In genomic region chr9:108786322-108786721, GRCh38 we compare ENCODE assay signal across 2 cellular contexts.
TF ChIP-seq lines count a peak whose summit lies in the region.

No MANE protein-coding gene starts in this region.

TF ChIP-seq in A549, 52 proteins besides CTCF, POLR2A, EP300 and RAD21 (continued from another document):
- TF ChIP-seq, protein P1, sequence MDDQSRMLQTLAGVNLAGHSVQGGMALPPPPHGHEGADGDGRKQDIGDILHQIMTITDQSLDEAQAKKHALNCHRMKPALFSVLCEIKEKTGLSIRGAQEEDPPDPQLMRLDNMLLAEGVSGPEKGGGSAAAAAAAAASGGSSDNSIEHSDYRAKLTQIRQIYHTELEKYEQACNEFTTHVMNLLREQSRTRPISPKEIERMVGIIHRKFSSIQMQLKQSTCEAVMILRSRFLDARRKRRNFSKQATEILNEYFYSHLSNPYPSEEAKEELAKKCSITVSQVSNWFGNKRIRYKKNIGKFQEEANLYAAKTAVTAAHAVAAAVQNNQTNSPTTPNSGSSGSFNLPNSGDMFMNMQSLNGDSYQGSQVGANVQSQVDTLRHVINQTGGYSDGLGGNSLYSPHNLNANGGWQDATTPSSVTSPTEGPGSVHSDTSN (IDR thresholded peaks at IDR 0.05), result no peak
- TF ChIP-seq BHLHE40 (IDR thresholded peaks at IDR 0.05; ENCODE audit: low read depth, low read length) (no peak), TFCP2L1 (CRISPR knock-in tag; IDR thresholded peaks at IDR 0.05) (no peak)

TF ChIP-seq in HEK293, 187 proteins besides CTCF, POLR2A, EP300 and RAD21:
- TF ChIP-seq, protein P2, sequence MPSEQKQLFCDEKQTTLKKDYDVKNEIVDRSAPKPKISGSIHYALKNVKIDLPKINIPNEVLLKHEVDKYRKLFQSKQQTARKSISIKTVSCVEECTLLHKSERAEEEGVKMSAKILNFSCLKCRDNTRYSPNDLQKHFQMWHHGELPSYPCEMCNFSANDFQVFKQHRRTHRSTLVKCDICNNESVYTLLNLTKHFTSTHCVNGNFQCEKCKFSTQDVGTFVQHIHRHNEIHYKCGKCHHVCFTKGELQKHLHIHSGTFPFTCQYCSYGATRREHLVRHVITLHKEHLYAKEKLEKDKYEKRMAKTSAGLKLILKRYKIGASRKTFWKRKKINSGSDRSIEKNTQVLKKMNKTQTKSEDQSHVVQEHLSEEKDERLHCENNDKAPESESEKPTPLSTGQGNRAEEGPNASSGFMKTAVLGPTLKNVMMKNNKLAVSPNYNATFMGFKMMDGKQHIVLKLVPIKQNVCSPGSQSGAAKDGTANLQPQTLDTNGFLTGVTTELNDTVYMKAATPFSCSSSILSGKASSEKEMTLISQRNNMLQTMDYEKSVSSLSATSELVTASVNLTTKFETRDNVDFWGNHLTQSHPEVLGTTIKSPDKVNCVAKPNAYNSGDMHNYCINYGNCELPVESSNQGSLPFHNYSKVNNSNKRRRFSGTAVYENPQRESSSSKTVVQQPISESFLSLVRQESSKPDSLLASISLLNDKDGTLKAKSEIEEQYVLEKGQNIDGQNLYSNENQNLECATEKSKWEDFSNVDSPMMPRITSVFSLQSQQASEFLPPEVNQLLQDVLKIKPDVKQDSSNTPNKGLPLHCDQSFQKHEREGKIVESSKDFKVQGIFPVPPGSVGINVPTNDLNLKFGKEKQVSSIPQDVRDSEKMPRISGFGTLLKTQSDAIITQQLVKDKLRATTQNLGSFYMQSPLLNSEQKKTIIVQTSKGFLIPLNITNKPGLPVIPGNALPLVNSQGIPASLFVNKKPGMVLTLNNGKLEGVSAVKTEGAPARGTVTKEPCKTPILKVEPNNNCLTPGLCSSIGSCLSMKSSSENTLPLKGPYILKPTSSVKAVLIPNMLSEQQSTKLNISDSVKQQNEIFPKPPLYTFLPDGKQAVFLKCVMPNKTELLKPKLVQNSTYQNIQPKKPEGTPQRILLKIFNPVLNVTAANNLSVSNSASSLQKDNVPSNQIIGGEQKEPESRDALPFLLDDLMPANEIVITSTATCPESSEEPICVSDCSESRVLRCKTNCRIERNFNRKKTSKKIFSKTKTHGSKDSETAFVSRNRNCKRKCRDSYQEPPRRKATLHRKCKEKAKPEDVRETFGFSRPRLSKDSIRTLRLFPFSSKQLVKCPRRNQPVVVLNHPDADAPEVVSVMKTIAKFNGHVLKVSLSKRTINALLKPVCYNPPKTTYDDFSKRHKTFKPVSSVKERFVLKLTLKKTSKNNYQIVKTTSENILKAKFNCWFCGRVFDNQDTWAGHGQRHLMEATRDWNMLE (tag by site-specific recombination; conservative IDR thresholded peaks at IDR 0.05; ENCODE audit: low read depth), result no peak
- TF ChIP-seq, protein P3, sequence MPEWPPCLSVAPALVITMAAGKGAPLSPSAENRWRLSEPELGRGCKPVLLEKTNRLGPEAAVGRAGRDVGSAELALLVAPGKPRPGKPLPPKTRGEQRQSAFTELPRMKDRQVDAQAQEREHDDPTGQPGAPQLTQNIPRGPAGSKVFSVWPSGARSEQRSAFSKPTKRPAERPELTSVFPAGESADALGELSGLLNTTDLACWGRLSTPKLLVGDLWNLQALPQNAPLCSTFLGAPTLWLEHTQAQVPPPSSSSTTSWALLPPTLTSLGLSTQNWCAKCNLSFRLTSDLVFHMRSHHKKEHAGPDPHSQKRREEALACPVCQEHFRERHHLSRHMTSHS (tag by site-specific recombination; IDR thresholded peaks at IDR 0.05), result no peak
- TF ChIP-seq ZNF677 (tag by site-specific recombination; IDR thresholded peaks at IDR 0.05), result no peak
- no peak for TF ChIP-seq ZNF202 (tag by site-specific recombination; IDR thresholded peaks at IDR 0.05; ENCODE audit: borderline replicate concordance)
- TF ChIP-seq ZXDB (tag by site-specific recombination; IDR thresholded peaks at IDR 0.05), result no peak
- no peak for TF ChIP-seq ZNF112 (tag by site-specific recombination; IDR thresholded peaks at IDR 0.05)
- no peak for TF ChIP-seq ZNF24 (tag by site-specific recombination; IDR thresholded peaks at IDR 0.05)
- no peak for TF ChIP-seq ZNF174 (tag by site-specific recombination; IDR thresholded peaks at IDR 0.05)
- TF ChIP-seq WT1 (tag by site-specific recombination; IDR thresholded peaks at IDR 0.05), result no peak
- no peak for TF ChIP-seq ZNF138 (tag by site-specific recombination; IDR thresholded peaks at IDR 0.05; ENCODE audit: borderline replicate concordance)
- no peak for TF ChIP-seq PRDM1 (tag by site-specific recombination; IDR thresholded peaks at IDR 0.05)
- no peak for TF ChIP-seq ZNF175 (tag by site-specific recombination; IDR thresholded peaks at IDR 0.05)
- TF ChIP-seq OSR2 (tag by site-specific recombination; IDR thresholded peaks at IDR 0.05), result no peak
- no peak for TF ChIP-seq ZFHX2 (tag by site-specific recombination; conservative IDR thresholded peaks at IDR 0.05)
- no peak for TF ChIP-seq ZNF48 (tag by site-specific recombination; IDR thresholded peaks at IDR 0.05)
- TF ChIP-seq HOXD13 (CRISPR knock-in tag; IDR thresholded peaks at IDR 0.05; ENCODE audit: borderline replicate concordance), result no peak
